15 cellular contexts compared by ENCODE assay signal in genomic region chr5:119049824-119050449, GRCh38. TPM values are rescaled to one million over a fixed set of nuclear protein-coding genes. Genes with fewer than 3 reads are reported as not detected.
DNase-seq lines count a peak whose midpoint lies in the region; ATAC-seq, FAIRE-seq and TF ChIP-seq lines count a peak whose summit lies in the region.
"Had no signal": no experiment of that assay in that cellular context is flagged by ENCODE, and none has a peak within 500 bp of the region (broad histone marks: within the 10 kb centered on the region; RNA-seq: fewer than 3 reads in every experiment).

No MANE protein-coding gene starts in this region.

- H3K4me1 ChIP-seq in HUES48 (ENCODE audit: control insufficient read depth, insufficient read depth, low read length) = peaks cover 9% of the 10 kb centered on the region
- H3K4me1 ChIP-seq: adrenal gland, SJSA1 had no signal

- peak; percentile 62 for DNase-seq in AG09309 (ENCODE audit: low read depth)
- DNase-seq in bronchial epithelial cell (ENCODE audit: low read depth) = peak; percentile 52
- DNase-seq in kidney glomerular epithelial cell (lab: John Stamatoyannopoulos, UW) = peak; percentile 56
- no peak for DNase-seq in NK-92 (lab: John Stamatoyannopoulos, UW; ENCODE audit: unreplicated experiment)
- DNase-seq in NCI-H1417 (lab: John Stamatoyannopoulos, UW) = no peak
- no peak for DNase-seq in DMS53 treated with DMSO at 0.1 percent for 48 hours (lab: John Stamatoyannopoulos, UW; ENCODE audit: unreplicated experiment)
- DNase-seq: activated CD4-positive, alpha-beta T cell treated with anti-CD3 and anti-CD28 coated beads, Interleukin-2, amount 50 U/mL, for 48 hours; naive B cell; NCI-H2227 treated with DMSO at 0.1 percent for 48 hours; stomach had no signal

- peak overlapping the region; percentile 62 for H3K27ac ChIP-seq in HUES48 (ENCODE audit: low read depth, low read length)
- H3K27ac ChIP-seq: C4-2B, SJSA1 had no signal

- TF ChIP-seq CTCF in AG09309 (IDR thresholded peaks at IDR 0.05; ENCODE audit: control insufficient read depth, insufficient read depth, low read depth, low read length, missing control alignments) (no peak), bronchial epithelial cell (IDR thresholded peaks at IDR 0.05; ENCODE audit: insufficient read depth, low read length, severe bottlenecking) (no peak)

- no peak for ATAC-seq in GM21423 (IDR thresholded peaks at IDR 0.05; ENCODE audit: unreplicated experiment)

- no peaks in the 10 kb centered on the region for H3K9me3 ChIP-seq in HUES48 (ENCODE audit: control insufficient read depth, insufficient read depth, low read length)
- H3K9me3 ChIP-seq: adrenal gland, SJSA1, stomach had no signal

- no peaks in the 10 kb centered on the region for H3K27me3 ChIP-seq in HUES48 (ENCODE audit: control insufficient read depth, insufficient read depth, low read length)
- H3K27me3 ChIP-seq in bronchial epithelial cell (ENCODE audit: control insufficient read depth, insufficient read depth, low read length) = no peaks in the 10 kb centered on the region
- H3K27me3 ChIP-seq: adrenal gland, SJSA1, stomach had no signal

- no peak for FAIRE-seq in bronchial epithelial cell (lab: Jason Lieb, UNC)

- H3K4me3 ChIP-seq in AG09309 (ENCODE audit: control insufficient read depth, low read depth, low read length) = no peak overlapping the region
- 0 out of 2 replicates have a peak overlapping the region, but pooled peaks have one; percentile 8 for H3K4me3 ChIP-seq in HUES48 (ENCODE audit: low read depth, low read length)
- H3K4me3 ChIP-seq in bronchial epithelial cell (ENCODE audit: low read depth, low read length) = no peak overlapping the region
- H3K4me3 ChIP-seq: adrenal gland, SJSA1, stomach had no signal

- H3K36me3 ChIP-seq in HUES48 (ENCODE audit: control insufficient read depth, insufficient read depth, low read length) (no peaks in the 10 kb centered on the region), bronchial epithelial cell (ENCODE audit: control insufficient read depth, insufficient read depth, low read length) (no peaks in the 10 kb centered on the region)
- H3K36me3 ChIP-seq: adrenal gland, SJSA1, stomach had no signal

- H3K9ac ChIP-seq in HUES48 (ENCODE audit: low read depth, low read length) = peak overlapping the region; percentile 15; the same call in 1 of the 2 replicates

RNA-seq across cellular contexts. Expression of gene DMXL1, which starts 20.9 kb away (rescaled TPM):
- 27.5 and 32.1 TPM in 2 replicates for total RNA-seq in bronchial epithelial cell

Comparison
In these comparisons a context has a peak if more than half of its experiments do, and no peak if none do; other contexts are left out.
1. DNase-seq: peak in AG09309 (single experiment), bronchial epithelial cell (single experiment) and kidney glomerular epithelial cell (single experiment); none in NK-92 (single experiment), NCI-H1417 (0 of 3) and DMS53 treated with DMSO at 0.1 percent for 48 hours (single experiment).